ENCODE assay signal across 8 cellular contexts in the genomic region with DNA sequence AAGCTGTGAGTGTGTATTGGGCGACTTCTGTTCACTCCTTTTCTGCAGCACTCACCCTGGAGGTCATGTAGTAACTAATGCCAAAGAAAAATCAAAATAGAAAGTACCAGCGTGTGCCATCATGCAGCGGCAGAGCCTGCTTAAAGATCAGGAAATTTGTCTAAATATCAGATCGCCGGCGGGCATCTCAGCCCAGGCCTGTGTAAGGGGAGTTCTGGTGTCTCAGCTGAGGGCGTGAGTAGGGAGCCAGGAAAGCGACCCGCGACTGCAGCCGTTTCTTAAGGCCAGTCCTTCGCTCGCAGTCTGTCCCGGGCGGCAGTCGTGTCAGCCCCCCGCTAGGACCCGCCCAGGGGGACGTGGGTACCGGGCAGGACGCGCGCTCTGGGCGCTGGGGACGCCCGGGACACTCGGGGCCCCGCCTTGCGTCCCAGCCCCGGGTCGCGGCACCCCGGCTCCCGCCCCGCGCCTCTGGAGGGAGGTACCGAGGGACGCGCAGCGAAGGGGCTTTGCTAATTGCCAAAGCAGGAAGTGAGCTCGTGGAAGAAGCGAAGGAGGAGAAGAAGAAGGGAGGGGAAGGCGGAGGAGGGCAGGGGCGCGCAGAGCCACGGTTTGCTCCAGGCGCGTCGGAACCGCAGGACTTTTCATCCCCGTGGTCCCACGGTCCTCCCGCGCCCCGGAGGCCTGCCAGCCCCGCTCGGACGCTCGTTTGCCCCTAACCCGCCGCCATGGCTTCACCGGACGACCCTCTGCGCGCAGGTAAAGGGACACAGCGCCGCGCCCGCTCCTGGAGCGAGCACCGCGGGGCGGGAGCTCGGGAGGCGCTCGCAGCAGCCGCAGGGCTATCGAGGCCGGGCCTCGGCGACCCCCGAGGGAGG. TPM values are rescaled to one million over a fixed set of nuclear protein-coding genes. Genes with fewer than 3 reads are reported as not detected.
DNase-seq lines count a peak whose midpoint lies in the region; ATAC-seq lines count a peak whose summit lies in the region.

No MANE protein-coding gene starts in this region.

- H3K27me3 ChIP-seq in NT2/D1 (ENCODE audit: insufficient read depth, insufficient read length) (peaks cover 41% of the 10 kb centered on the region), rectal smooth muscle tissue (ENCODE audit: control insufficient read depth, insufficient read depth, low read length) (peaks cover 13% of the 10 kb centered on the region)

- H3K4me1 ChIP-seq in NT2/D1 (ENCODE audit: insufficient read depth, insufficient read length) = peaks cover 7% of the 10 kb centered on the region
- H3K4me1 ChIP-seq in rectal smooth muscle tissue (ENCODE audit: control insufficient read depth, insufficient read depth, low read length) = no peaks in the 10 kb centered on the region

- H3K27ac ChIP-seq in rectal smooth muscle tissue (ENCODE audit: low read depth, low read length) = no peak overlapping the region

- H3K4me3 ChIP-seq in NT2/D1 (ENCODE audit: insufficient read length, low read depth) = peak overlapping the region; percentile 92
- peak overlapping the region; percentile 61 for H3K4me3 ChIP-seq in rectal smooth muscle tissue (ENCODE audit: low read length)

- H3K9me3 ChIP-seq in NT2/D1 (ENCODE audit: insufficient read depth, low read length) = no peaks in the 10 kb centered on the region

- ATAC-seq in HG02763 (IDR thresholded peaks at IDR 0.05; ENCODE audit: unreplicated experiment) (peak; percentile 50), Right ventricle myocardium superior (ENCODE audit: poor library complexity) (peak; percentile 73), HG03280 (IDR thresholded peaks at IDR 0.05; ENCODE audit: unreplicated experiment) (no peak)

- DNase-seq in NCI-H1105 treated with DMSO at 0.1 percent for 48 hours (lab: John Stamatoyannopoulos, UW) (peak; percentile 14), NCI-H1105 (lab: John Stamatoyannopoulos, UW) (no peak), NT2/D1 (ENCODE audit: low read depth, low spot score) (peak; percentile 25), Right ventricle myocardium superior (peak; percentile 46)
- DNase-seq in activated T-helper 9 cell treated with anti-CD3 and anti-CD28 coated beads, Interleukin-2, amount 50 U/mL, for 16 hours (ENCODE audit: low read depth) = peak; percentile 38

- intact Hi-C loops in Right ventricle myocardium superior (cut with DNase I) = no loop called here

- H3K9ac ChIP-seq in NT2/D1 (ENCODE audit: insufficient read length, low read depth) = peak overlapping the region; percentile 95
- no peak overlapping the region for H3K9ac ChIP-seq in rectal smooth muscle tissue (ENCODE audit: low read length)

- H3K36me3 ChIP-seq in NT2/D1 (ENCODE audit: insufficient read depth, insufficient read length, low read length) (no peaks in the 10 kb centered on the region), rectal smooth muscle tissue (ENCODE audit: control insufficient read depth, insufficient read depth, low read length) (no peaks in the 10 kb centered on the region)

RNA-seq across cellular contexts. Expression of gene EDARADD, which starts 1.1 kb away (rescaled TPM):
- total RNA-seq in Right ventricle myocardium superior = 0.78 TPM
